Comparison of ENCODE assay signal across 21 cellular contexts in the genomic region with DNA sequence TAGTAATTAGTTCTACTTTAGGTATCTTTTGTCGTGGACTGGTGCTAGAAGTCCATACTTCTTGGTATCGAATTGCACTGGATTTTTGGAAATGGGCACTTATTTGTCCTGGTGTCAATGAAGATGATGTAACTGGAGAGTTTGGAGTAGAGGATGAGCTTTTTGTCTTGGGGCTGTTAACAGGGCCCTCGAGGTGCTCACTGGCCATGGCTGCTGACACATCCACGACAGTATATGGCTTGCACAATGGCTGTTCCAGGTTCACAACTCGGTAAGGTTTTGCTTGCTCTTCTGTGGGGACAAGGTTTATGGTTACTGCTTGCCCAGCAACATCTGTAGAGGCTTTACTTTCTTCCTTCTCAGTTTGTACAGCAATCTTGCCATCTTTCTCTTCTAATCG.
A peak's percentile ranks its signal among the peaks of the same experiment; 100 is the strongest.
DNase-seq lines count a peak whose midpoint lies in the region; ATAC-seq, FAIRE-seq and TF ChIP-seq lines count a peak whose summit lies in the region.
"Had no signal": no experiment of that assay in that cellular context is flagged by ENCODE, and none has a peak within 500 bp of the region (broad histone marks: within the 10 kb centered on the region; RNA-seq: fewer than 3 reads in every experiment).

No MANE protein-coding gene starts in this region.

- H3K4ac ChIP-seq in IMR-90 (ENCODE audit: low read depth, low read length): peak overlapping the region; percentile 21; the same call in 1 of the 2 replicates

- CTCF ChIA-PET in IMR-90 (lab: Yijun Ruan, JAX): no interaction called here

- no peaks in the 10 kb centered on the region for H4K20me1 ChIP-seq in IMR-90 (ENCODE audit: insufficient read depth, low read length)
- H4K20me1 ChIP-seq in osteoblast (ENCODE audit: insufficient read depth, low read length): no peaks in the 10 kb centered on the region
- H4K20me1 ChIP-seq: BLaER1 had no signal

- no peak overlapping the region for H2BK120ac ChIP-seq in IMR-90 (ENCODE audit: low read depth, low read length)

- intact Hi-C loops in activated CD4-positive, alpha-beta T cell treated with anti-CD3 and anti-CD28 coated beads, Interleukin-2, amount 10 ng/mL, durations not matched to agents 24 days and 14 days (cut with micrococcal nuclease): no loop called here
- intact Hi-C loops in IMR-90 (cut with micrococcal nuclease): no loop called here

- H3K79me1 ChIP-seq in IMR-90 (ENCODE audit: low read depth in 1 of 2, low read length in 2 of 2): peaks cover 3 to 53% of the 10 kb centered on the region in 2 experiments

- H3K9me3 ChIP-seq in IMR-90 (ENCODE audit: control insufficient read depth, insufficient read depth, low read length) (no peaks in the 10 kb centered on the region), osteoblast (ENCODE audit: low read depth, low read length) (no peaks in the 10 kb centered on the region)
- H3K9me3 ChIP-seq: BLaER1 had no signal

- no peak overlapping the region for H3K9ac ChIP-seq in IMR-90 (ENCODE audit: low read depth, low read length)
- H3K9ac ChIP-seq: BLaER1 had no signal

- no peak overlapping the region for H2AK5ac ChIP-seq in IMR-90 (ENCODE audit: low read depth, low read length)

- H3K18ac ChIP-seq in IMR-90 (ENCODE audit: low read depth, low read length): peak overlapping the region; percentile 37; the same call in 1 of the 2 replicates

- dilution Hi-C loops in IMR-90 (cut with HindIII; ENCODE audit: low sequenced_read_pairs, unreplicated experiment): no loop called here

- no peak for FAIRE-seq in urothelium cell line (lab: Jason Lieb, UNC)
- FAIRE-seq: A204.1, G401.6, HepG2 had no signal

- peak; percentile 53 for DNase-seq in activated CD4-positive, alpha-beta T cell treated with anti-CD3 and anti-CD28 coated beads, Interleukin-2, amount 10 ng/mL, durations not matched to agents 24 days and 14 days
- DNase-seq in activated CD4-positive, alpha-beta T cell treated with anti-CD3 and anti-CD28 coated beads for 1 hour: no peak
- no peak for DNase-seq in IMR-90
- DNase-seq in activated naive CD8-positive, alpha-beta T cell treated with anti-CD3 and anti-CD28 coated beads for 36 hours: no peak
- peak; percentile 14 for DNase-seq in osteoblast (ENCODE audit: insufficient read length, low spot score, missing footprints)
- no peak for DNase-seq in urothelium cell line (ENCODE audit: low spot score)
- DNase-seq: activated CD4-positive, alpha-beta T cell treated with anti-CD3 and anti-CD28 coated beads for 36 hours; DMS 273 treated with DMSO at 0.1 percent for 48 hours; erythroblast; mesendoderm; NCI-H1694 treated with DMSO at 0.1 percent for 48 hours; nephron progenitor cell; posterior cingulate gyrus; stimulated activated CD4-positive, alpha-beta T cell treated with anti-CD3 and anti-CD28 coated beads, Interleukin-2, amount 100 ng/mL, for 24 hours had no signal

- no peak for TF ChIP-seq POLR2A in IMR-90 (IDR thresholded peaks at IDR 0.05; ENCODE audit: low read depth, low read length)

- 0 out of 2 replicates have a peak overlapping the region, but pooled peaks have one; percentile 39 for H4K5ac ChIP-seq in IMR-90 (ENCODE audit: low read depth, low read length)

- H2BK5ac ChIP-seq in IMR-90 (ENCODE audit: low read depth, low read length, poor library complexity, severe bottlenecking): peak overlapping the region; percentile 27

- H3K27ac ChIP-seq in IMR-90 (ENCODE audit: insufficient read depth, low read length) (peak overlapping the region; percentile 29; the same call in 1 of the 2 replicates), osteoblast (ENCODE audit: low read depth, low read length) (no peak overlapping the region)
- H3K27ac ChIP-seq: BLaER1, SK-N-MC had no signal

- H3K4me3 ChIP-seq in IMR-90 (ENCODE audit: insufficient read depth, low read depth, low read length) (no peak overlapping the region), osteoblast (ENCODE audit: insufficient read depth, low read length) (no peak overlapping the region)
- H3K4me3 ChIP-seq: BLaER1, SK-N-MC had no signal

- H3K4me3 Mint-ChIP-seq in activated CD4-positive, alpha-beta T cell treated with anti-CD3 and anti-CD28 coated beads, Interleukin-2, amount 10 ng/mL, durations not matched to agents 24 days and 14 days: peak overlapping the region; percentile 8
- H3K4me3 Mint-ChIP-seq in activated naive CD8-positive, alpha-beta T cell treated with anti-CD3 and anti-CD28 coated beads for 36 hours: no peak overlapping the region
- H3K4me3 Mint-ChIP-seq: activated CD4-positive, alpha-beta T cell treated with anti-CD3 and anti-CD28 coated beads for 36 hours; nephron progenitor cell had no signal

- peaks cover 17% of the 10 kb centered on the region for H3K79me2 ChIP-seq in osteoblast (ENCODE audit: insufficient read depth, low read length)

- H3K56ac ChIP-seq in IMR-90 (ENCODE audit: extremely low read depth, insufficient read depth, low read length): no peak overlapping the region

- TF ChIP-seq CTCF in IMR-90 (conservative IDR thresholded peaks at IDR 0.05; ENCODE audit: low read depth, low read length) (no peak), osteoblast (IDR thresholded peaks at IDR 0.05; ENCODE audit: extremely low read depth, low read depth, low read length) (no peak)

- peaks cover 15% of the 10 kb centered on the region for H3K9me1 ChIP-seq in IMR-90 (ENCODE audit: insufficient read depth, low read length)

- WGBS in IMR-90 (ENCODE audit: extremely low coverage in 2 of 2, insufficient read length in 1 of 2), 2 experiments: 100% methylated on average over 1 of the region's 6 CpGs; no CpG with 5 or more reads in 1 of the 2 experiments

- ATAC-seq in IMR-90 (ENCODE audit: low read depth) (no peak), HG03025 (IDR thresholded peaks at IDR 0.05; ENCODE audit: low FRiP score, unreplicated experiment) (no peak), GM21619 (IDR thresholded peaks at IDR 0.05; ENCODE audit: unreplicated experiment) (no peak)
- ATAC-seq: HepG2 had no signal

- in situ Hi-C loops in IMR-90 (cut with MboI; ENCODE audit: low sequenced_read_pairs): no loop called here

- H3K9me3 Mint-ChIP-seq in activated CD4-positive, alpha-beta T cell treated with anti-CD3 and anti-CD28 coated beads, Interleukin-2, amount 10 ng/mL, durations not matched to agents 24 days and 14 days: peaks cover 3% of the 10 kb centered on the region
- no peaks in the 10 kb centered on the region for H3K9me3 Mint-ChIP-seq in activated naive CD8-positive, alpha-beta T cell treated with anti-CD3 and anti-CD28 coated beads for 36 hours
- H3K9me3 Mint-ChIP-seq: nephron progenitor cell had no signal

- H2BK15ac ChIP-seq in IMR-90 (ENCODE audit: low read depth, low read length): no peak overlapping the region; the same call in 2 of the 3 replicates

- H3K27ac Mint-ChIP-seq in activated CD4-positive, alpha-beta T cell treated with anti-CD3 and anti-CD28 coated beads, Interleukin-2, amount 10 ng/mL, durations not matched to agents 24 days and 14 days: peak overlapping the region; percentile 85
- peak overlapping the region; percentile 82 for H3K27ac Mint-ChIP-seq in activated naive CD8-positive, alpha-beta T cell treated with anti-CD3 and anti-CD28 coated beads for 36 hours
- H3K27ac Mint-ChIP-seq: nephron progenitor cell had no signal

- H3K14ac ChIP-seq in IMR-90 (replicated peaks; ENCODE audit: low read depth, low read length): no peak overlapping the region

- no peak for TF ChIP-seq RAD21 in IMR-90 (IDR thresholded peaks at IDR 0.05; ENCODE audit: low read length)

- H3K4me1 Mint-ChIP-seq in activated CD4-positive, alpha-beta T cell treated with anti-CD3 and anti-CD28 coated beads, Interleukin-2, amount 10 ng/mL, durations not matched to agents 24 days and 14 days: peaks cover 53% of the 10 kb centered on the region
- H3K4me1 Mint-ChIP-seq in activated naive CD8-positive, alpha-beta T cell treated with anti-CD3 and anti-CD28 coated beads for 36 hours: peaks cover 47% of the 10 kb centered on the region
- H3K4me1 Mint-ChIP-seq: nephron progenitor cell had no signal

- peaks cover 10% of the 10 kb centered on the region for H3K36me3 Mint-ChIP-seq in activated CD4-positive, alpha-beta T cell treated with anti-CD3 and anti-CD28 coated beads, Interleukin-2, amount 10 ng/mL, durations not matched to agents 24 days and 14 days (ENCODE audit: low read depth)
- peaks cover 22% of the 10 kb centered on the region for H3K36me3 Mint-ChIP-seq in activated naive CD8-positive, alpha-beta T cell treated with anti-CD3 and anti-CD28 coated beads for 36 hours

- H3K27me3 Mint-ChIP-seq in activated CD4-positive, alpha-beta T cell treated with anti-CD3 and anti-CD28 coated beads, Interleukin-2, amount 10 ng/mL, durations not matched to agents 24 days and 14 days: no peaks in the 10 kb centered on the region
- no peaks in the 10 kb centered on the region for H3K27me3 Mint-ChIP-seq in activated naive CD8-positive, alpha-beta T cell treated with anti-CD3 and anti-CD28 coated beads for 36 hours
- H3K27me3 Mint-ChIP-seq: activated CD4-positive, alpha-beta T cell treated with anti-CD3 and anti-CD28 coated beads for 36 hours had no signal

- H2AFZ ChIP-seq in IMR-90 (replicated peaks; ENCODE audit: low read length, poor library complexity): no peak overlapping the region
- H2AFZ ChIP-seq in osteoblast (ENCODE audit: low read length): no peak overlapping the region

- no peak overlapping the region for H4K8ac ChIP-seq in IMR-90 (ENCODE audit: low read depth in 2 of 2, low read length in 2 of 2)

- no TSS peak for BruUV-seq in IMR-90 (replicated peaks; lab: Mats Ljungman, UMichigan)

- H2AK9ac ChIP-seq in IMR-90 (replicated peaks; ENCODE audit: low read depth, low read length, poor library complexity): no peak overlapping the region

- peaks cover 13% of the 10 kb centered on the region for H3K36me3 ChIP-seq in IMR-90 (ENCODE audit: control insufficient read depth, insufficient read depth, low read length)
- peaks cover 20% of the 10 kb centered on the region for H3K36me3 ChIP-seq in osteoblast (ENCODE audit: insufficient read depth, low read length)
- H3K36me3 ChIP-seq: BLaER1 had no signal

- H3K27me3 ChIP-seq in IMR-90 (ENCODE audit: control insufficient read depth, insufficient read depth, low read length): no peaks in the 10 kb centered on the region
- H3K27me3 ChIP-seq in osteoblast (ENCODE audit: insufficient read depth, low read length): no peaks in the 10 kb centered on the region
- H3K27me3 ChIP-seq: BLaER1 had no signal

- H3K4me1 ChIP-seq in IMR-90 (ENCODE audit: control insufficient read depth, insufficient read depth, low read length): peaks cover 6% of the 10 kb centered on the region
- H3K4me1 ChIP-seq in osteoblast (ENCODE audit: insufficient read depth, low read length): no peaks in the 10 kb centered on the region

- no peak overlapping the region for H4K91ac ChIP-seq in IMR-90 (ENCODE audit: insufficient read depth, low read depth, low read length)

- no peak overlapping the region for H2BK20ac ChIP-seq in IMR-90 (ENCODE audit: low read depth, low read length)

- POLR2A ChIA-PET in IMR-90 (lab: Charles Lee; ENCODE audit: unreplicated experiment): no interaction called here

- H3K23ac ChIP-seq in IMR-90 (ENCODE audit: low read depth, low read length): no peak overlapping the region

- H3K4me2 ChIP-seq in IMR-90 (ENCODE audit: low read depth, low read length) (no peak overlapping the region), osteoblast (ENCODE audit: insufficient read depth, low read length) (no peak overlapping the region)

TF ChIP-seq in IMR-90, 13 proteins besides CTCF, POLR2A, EP300 and RAD21:
- no peak for TF ChIP-seq CEBPB (IDR thresholded peaks at IDR 0.05; ENCODE audit: low read depth, low read length)

Comparison
In these comparisons a context has a peak if more than half of its experiments do, and no peak if none do; other contexts are left out.
1. DNase-seq: peak in activated CD4-positive, alpha-beta T cell treated with anti-CD3 and anti-CD28 coated beads, Interleukin-2, amount 10 ng/mL, durations not matched to agents 24 days and 14 days (single experiment) and osteoblast (single experiment); none in activated CD4-positive, alpha-beta T cell treated with anti-CD3 and anti-CD28 coated beads for 1 hour (single experiment), IMR-90 (single experiment), activated naive CD8-positive, alpha-beta T cell treated with anti-CD3 and anti-CD28 coated beads for 36 hours (single experiment) and urothelium cell line (single experiment).